Comparison of ENCODE assay signal across 22 cellular contexts in the genomic region with DNA sequence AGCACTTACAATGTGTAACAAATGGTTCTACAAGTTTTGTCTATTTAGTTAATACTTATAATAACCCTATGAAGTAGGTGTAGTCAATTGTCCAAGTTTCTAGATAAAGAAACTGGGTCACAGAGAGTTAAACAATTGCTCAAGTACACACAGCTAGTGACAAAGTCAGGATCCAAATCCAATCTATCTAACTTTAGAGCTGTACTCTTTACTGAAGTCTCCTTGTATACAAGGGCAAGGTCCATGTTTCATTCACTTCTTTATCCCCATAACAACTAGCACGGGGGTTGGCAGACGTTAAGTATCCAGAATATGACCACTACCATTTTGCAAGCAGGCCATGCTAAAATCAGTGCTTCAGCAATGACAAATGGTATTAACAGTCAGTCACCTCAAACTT.
"Had no signal": no experiment of that assay in that cellular context is flagged by ENCODE, and none has a peak within 500 bp of the region (broad histone marks: within the 10 kb centered on the region; RNA-seq: fewer than 3 reads in every experiment).

No MANE protein-coding gene starts in this region.

- H3K27me3 ChIP-seq: SJSA1 had no signal

- H3K9ac ChIP-seq: KMS-11 had no signal

- FAIRE-seq: K562, RCC 7860 had no signal

- ATAC-seq: K562 had no signal

- H3K27ac ChIP-seq: KMS-11, SJSA1, SK-N-MC had no signal

- H3K36me3 ChIP-seq: SJSA1 had no signal

- H3K9me3 ChIP-seq: SJSA1 had no signal

- H3K4me3 ChIP-seq: K562, SJSA1, SK-N-MC had no signal

- DNase-seq: Kasumi-1, MM.1S, NCI-H1092 treated with DMSO at 0.1 percent for 48 hours, NCI-H1436, NCI-H187, NCI-H2029, NCI-H2081 treated with DMSO at 0.1 percent for 48 hours, NCI-H2171, NCI-H226, NCI-H446, NCI-H510A, NCI-H524 treated with DMSO at 0.1 percent for 48 hours, NCI-H69, NCI-H774, Right ventricle myocardium superior, RPMI8226, SIG-M5 had no signal

- H3K4me2 ChIP-seq: KMS-11 had no signal

- H3K4me1 ChIP-seq: SJSA1 had no signal
